In the genomic region with DNA sequence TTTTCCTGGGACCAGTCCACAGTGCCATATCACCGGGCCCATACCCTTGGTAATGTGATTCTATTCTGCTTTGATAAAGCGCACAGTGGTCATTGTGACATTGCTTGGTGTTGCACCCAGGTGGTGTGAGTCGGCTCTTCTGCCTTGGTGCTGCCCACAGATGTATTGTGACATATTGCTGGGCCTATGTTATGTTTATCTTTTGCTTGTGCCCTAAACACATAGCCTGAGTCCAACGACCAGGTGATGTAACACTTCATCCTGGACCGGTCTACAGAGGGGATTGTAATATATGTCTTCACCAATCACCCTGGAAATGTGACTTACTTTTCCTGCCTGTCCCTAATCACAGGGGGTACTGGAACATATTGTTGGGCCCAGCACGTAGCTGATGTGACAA, we compare ENCODE assay signal across 1 cellular context.
TF ChIP-seq lines count a peak whose summit lies in the region.

No MANE protein-coding gene starts in this region.

TF ChIP-seq in HepG2, 621 proteins besides CTCF, POLR2A, EP300 and RAD21 (continued from another document and continues in another):
- TF ChIP-seq, protein P1, sequence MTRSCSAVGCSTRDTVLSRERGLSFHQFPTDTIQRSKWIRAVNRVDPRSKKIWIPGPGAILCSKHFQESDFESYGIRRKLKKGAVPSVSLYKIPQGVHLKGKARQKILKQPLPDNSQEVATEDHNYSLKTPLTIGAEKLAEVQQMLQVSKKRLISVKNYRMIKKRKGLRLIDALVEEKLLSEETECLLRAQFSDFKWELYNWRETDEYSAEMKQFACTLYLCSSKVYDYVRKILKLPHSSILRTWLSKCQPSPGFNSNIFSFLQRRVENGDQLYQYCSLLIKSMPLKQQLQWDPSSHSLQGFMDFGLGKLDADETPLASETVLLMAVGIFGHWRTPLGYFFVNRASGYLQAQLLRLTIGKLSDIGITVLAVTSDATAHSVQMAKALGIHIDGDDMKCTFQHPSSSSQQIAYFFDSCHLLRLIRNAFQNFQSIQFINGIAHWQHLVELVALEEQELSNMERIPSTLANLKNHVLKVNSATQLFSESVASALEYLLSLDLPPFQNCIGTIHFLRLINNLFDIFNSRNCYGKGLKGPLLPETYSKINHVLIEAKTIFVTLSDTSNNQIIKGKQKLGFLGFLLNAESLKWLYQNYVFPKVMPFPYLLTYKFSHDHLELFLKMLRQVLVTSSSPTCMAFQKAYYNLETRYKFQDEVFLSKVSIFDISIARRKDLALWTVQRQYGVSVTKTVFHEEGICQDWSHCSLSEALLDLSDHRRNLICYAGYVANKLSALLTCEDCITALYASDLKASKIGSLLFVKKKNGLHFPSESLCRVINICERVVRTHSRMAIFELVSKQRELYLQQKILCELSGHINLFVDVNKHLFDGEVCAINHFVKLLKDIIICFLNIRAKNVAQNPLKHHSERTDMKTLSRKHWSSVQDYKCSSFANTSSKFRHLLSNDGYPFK (CRISPR knock-in tag; IDR thresholded peaks at IDR 0.05; ENCODE audit: borderline replicate concordance) = no peak
- TF ChIP-seq TEAD3 (CRISPR knock-in tag; optimal IDR thresholded peaks at IDR 0.05; ENCODE audit: borderline replicate concordance) = no peak
- no peak for TF ChIP-seq ZNF777 (CRISPR knock-in tag; IDR thresholded peaks at IDR 0.05)
- no peak for TF ChIP-seq MATR3 (CRISPR knock-in tag; IDR thresholded peaks at IDR 0.05)
- TF ChIP-seq, protein P2, sequence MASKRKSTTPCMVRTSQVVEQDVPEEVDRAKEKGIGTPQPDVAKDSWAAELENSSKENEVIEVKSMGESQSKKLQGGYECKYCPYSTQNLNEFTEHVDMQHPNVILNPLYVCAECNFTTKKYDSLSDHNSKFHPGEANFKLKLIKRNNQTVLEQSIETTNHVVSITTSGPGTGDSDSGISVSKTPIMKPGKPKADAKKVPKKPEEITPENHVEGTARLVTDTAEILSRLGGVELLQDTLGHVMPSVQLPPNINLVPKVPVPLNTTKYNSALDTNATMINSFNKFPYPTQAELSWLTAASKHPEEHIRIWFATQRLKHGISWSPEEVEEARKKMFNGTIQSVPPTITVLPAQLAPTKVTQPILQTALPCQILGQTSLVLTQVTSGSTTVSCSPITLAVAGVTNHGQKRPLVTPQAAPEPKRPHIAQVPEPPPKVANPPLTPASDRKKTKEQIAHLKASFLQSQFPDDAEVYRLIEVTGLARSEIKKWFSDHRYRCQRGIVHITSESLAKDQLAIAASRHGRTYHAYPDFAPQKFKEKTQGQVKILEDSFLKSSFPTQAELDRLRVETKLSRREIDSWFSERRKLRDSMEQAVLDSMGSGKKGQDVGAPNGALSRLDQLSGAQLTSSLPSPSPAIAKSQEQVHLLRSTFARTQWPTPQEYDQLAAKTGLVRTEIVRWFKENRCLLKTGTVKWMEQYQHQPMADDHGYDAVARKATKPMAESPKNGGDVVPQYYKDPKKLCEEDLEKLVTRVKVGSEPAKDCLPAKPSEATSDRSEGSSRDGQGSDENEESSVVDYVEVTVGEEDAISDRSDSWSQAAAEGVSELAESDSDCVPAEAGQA (IDR thresholded peaks at IDR 0.05; ENCODE audit: low read depth) = no peak
- TF ChIP-seq, protein P2 (CRISPR knock-in tag; IDR thresholded peaks at IDR 0.05; ENCODE audit: borderline replicate concordance) = no peak
- TF ChIP-seq, protein P3, sequence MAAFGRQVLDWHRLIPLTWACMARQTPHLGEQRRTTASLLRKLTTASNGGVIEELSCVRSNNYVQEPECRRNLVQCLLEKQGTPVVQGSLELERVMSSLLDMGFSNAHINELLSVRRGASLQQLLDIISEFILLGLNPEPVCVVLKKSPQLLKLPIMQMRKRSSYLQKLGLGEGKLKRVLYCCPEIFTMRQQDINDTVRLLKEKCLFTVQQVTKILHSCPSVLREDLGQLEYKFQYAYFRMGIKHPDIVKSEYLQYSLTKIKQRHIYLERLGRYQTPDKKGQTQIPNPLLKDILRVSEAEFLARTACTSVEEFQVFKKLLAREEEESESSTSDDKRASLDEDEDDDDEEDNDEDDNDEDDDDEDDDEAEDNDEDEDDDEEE (CRISPR knock-in tag; IDR thresholded peaks at IDR 0.05) = no peak
- no peak for TF ChIP-seq NFE2 (CRISPR knock-in tag; IDR thresholded peaks at IDR 0.05)
- TF ChIP-seq ZFP37 (CRISPR knock-in tag; IDR thresholded peaks at IDR 0.05; ENCODE audit: borderline replicate concordance) = no peak
- TF ChIP-seq MIER2 (CRISPR knock-in tag; IDR thresholded peaks at IDR 0.05) = no peak
- TF ChIP-seq, protein P4, sequence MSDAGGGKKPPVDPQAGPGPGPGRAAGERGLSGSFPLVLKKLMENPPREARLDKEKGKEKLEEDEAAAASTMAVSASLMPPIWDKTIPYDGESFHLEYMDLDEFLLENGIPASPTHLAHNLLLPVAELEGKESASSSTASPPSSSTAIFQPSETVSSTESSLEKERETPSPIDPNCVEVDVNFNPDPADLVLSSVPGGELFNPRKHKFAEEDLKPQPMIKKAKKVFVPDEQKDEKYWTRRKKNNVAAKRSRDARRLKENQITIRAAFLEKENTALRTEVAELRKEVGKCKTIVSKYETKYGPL (CRISPR knock-in tag; IDR thresholded peaks at IDR 0.05) = peak; percentile 45; the same call in 1 of the 2 replicates
- peak; percentile 72 for TF ChIP-seq FOXO1 (CRISPR knock-in tag; IDR thresholded peaks at IDR 0.05)
- TF ChIP-seq, protein P5, sequence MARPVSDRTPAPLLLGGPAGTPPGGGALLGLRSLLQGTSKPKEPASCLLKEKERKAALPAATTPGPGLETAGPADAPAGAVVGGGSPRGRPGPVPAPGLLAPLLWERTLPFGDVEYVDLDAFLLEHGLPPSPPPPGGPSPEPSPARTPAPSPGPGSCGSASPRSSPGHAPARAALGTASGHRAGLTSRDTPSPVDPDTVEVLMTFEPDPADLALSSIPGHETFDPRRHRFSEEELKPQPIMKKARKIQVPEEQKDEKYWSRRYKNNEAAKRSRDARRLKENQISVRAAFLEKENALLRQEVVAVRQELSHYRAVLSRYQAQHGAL (CRISPR knock-in tag; IDR thresholded peaks at IDR 0.05; ENCODE audit: not compliant biosample characterization) = no peak
- no peak for TF ChIP-seq ETV5 (CRISPR knock-in tag; IDR thresholded peaks at IDR 0.05; ENCODE audit: borderline replicate concordance)
- TF ChIP-seq, protein P6, sequence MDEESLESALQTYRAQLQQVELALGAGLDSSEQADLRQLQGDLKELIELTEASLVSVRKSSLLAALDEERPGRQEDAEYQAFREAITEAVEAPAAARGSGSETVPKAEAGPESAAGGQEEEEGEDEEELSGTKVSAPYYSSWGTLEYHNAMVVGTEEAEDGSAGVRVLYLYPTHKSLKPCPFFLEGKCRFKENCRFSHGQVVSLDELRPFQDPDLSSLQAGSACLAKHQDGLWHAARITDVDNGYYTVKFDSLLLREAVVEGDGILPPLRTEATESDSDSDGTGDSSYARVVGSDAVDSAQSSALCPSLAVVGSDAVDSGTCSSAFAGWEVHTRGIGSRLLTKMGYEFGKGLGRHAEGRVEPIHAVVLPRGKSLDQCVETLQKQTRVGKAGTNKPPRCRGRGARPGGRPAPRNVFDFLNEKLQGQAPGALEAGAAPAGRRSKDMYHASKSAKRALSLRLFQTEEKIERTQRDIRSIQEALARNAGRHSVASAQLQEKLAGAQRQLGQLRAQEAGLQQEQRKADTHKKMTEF (CRISPR knock-in tag; IDR thresholded peaks at IDR 0.05) = no peak
- 0 out of 2 replicates have a peak, but pooled peaks have one; percentile 25 for TF ChIP-seq MED1 (CRISPR knock-in tag; IDR thresholded peaks at IDR 0.05)
- no peak for TF ChIP-seq RBM39 (IDR thresholded peaks at IDR 0.05; ENCODE audit: low read depth, low read length, poor library complexity, severe bottlenecking)
- no peak for TF ChIP-seq SOX6 (IDR thresholded peaks at IDR 0.05)
- peak; percentile 66 for TF ChIP-seq SOX6 (CRISPR knock-in tag; IDR thresholded peaks at IDR 0.05)
- TF ChIP-seq, protein P7, sequence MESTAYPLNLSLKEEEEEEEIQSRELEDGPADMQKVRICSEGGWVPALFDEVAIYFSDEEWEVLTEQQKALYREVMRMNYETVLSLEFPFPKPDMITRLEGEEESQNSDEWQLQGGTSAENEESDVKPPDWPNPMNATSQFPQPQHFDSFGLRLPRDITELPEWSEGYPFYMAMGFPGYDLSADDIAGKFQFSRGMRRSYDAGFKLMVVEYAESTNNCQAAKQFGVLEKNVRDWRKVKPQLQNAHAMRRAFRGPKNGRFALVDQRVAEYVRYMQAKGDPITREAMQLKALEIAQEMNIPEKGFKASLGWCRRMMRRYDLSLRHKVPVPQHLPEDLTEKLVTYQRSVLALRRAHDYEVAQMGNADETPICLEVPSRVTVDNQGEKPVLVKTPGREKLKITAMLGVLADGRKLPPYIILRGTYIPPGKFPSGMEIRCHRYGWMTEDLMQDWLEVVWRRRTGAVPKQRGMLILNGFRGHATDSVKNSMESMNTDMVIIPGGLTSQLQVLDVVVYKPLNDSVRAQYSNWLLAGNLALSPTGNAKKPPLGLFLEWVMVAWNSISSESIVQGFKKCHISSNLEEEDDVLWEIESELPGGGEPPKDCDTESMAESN (CRISPR knock-in tag; conservative IDR thresholded peaks at IDR 0.05) = 0 out of 2 replicates have a peak, but pooled peaks have one; percentile 32
- no peak for TF ChIP-seq ZNF788 (CRISPR knock-in tag; IDR thresholded peaks at IDR 0.05; ENCODE audit: borderline replicate concordance)
- no peak for TF ChIP-seq PAF1 (CRISPR knock-in tag; IDR thresholded peaks at IDR 0.05)
- TF ChIP-seq ZNF335 (CRISPR knock-in tag; IDR thresholded peaks at IDR 0.05) = no peak
- peak; percentile 86; the same call in 1 of the 2 replicates for TF ChIP-seq ZBTB20 (CRISPR knock-in tag; IDR thresholded peaks at IDR 0.05; ENCODE audit: borderline replicate concordance, low read depth)
- no peak for TF ChIP-seq JUN (CRISPR knock-in tag; IDR thresholded peaks at IDR 0.05)
- peak; percentile 41; the same call in 1 of the 2 replicates for TF ChIP-seq HMG20A (CRISPR knock-in tag; IDR thresholded peaks at IDR 0.05; ENCODE audit: borderline replicate concordance)
- TF ChIP-seq MIER3 (CRISPR knock-in tag; IDR thresholded peaks at IDR 0.05; ENCODE audit: borderline replicate concordance) = peak; percentile 36; the same call in 1 of the 2 replicates
- peak; percentile 51; the same call in 1 of the 2 replicates for TF ChIP-seq ZNF12 (CRISPR knock-in tag; IDR thresholded peaks at IDR 0.05)
- no peak for TF ChIP-seq ZFP41 (CRISPR knock-in tag; IDR thresholded peaks at IDR 0.05; ENCODE audit: borderline replicate concordance)
- TF ChIP-seq ZNF282 (IDR thresholded peaks at IDR 0.05; ENCODE audit: partially characterized antibody) = no peak
- TF ChIP-seq, protein P8, sequence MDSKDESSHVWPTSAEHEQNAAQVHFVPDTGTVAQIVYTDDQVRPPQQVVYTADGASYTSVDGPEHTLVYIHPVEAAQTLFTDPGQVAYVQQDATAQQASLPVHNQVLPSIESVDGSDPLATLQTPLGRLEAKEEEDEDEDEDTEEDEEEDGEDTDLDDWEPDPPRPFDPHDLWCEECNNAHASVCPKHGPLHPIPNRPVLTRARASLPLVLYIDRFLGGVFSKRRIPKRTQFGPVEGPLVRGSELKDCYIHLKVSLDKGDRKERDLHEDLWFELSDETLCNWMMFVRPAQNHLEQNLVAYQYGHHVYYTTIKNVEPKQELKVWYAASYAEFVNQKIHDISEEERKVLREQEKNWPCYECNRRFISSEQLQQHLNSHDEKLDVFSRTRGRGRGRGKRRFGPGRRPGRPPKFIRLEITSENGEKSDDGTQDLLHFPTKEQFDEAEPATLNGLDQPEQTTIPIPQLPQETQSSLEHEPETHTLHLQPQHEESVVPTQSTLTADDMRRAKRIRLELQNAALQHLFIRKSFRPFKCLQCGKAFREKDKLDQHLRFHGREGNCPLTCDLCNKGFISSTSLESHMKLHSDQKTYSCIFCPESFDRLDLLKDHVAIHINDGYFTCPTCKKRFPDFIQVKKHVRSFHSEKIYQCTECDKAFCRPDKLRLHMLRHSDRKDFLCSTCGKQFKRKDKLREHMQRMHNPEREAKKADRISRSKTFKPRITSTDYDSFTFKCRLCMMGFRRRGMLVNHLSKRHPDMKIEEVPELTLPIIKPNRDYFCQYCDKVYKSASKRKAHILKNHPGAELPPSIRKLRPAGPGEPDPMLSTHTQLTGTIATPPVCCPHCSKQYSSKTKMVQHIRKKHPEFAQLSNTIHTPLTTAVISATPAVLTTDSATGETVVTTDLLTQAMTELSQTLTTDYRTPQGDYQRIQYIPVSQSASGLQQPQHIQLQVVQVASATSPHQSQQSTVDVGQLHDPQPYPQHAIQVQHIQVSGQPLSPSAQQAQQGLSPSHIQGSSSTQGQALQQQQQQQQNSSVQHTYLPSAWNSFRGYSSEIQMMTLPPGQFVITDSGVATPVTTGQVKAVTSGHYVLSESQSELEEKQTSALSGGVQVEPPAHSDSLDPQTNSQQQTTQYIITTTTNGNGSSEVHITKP (CRISPR knock-in tag; IDR thresholded peaks at IDR 0.05; ENCODE audit: low read depth) = 0 out of 2 replicates have a peak, but pooled peaks have one; percentile 33
- no peak for TF ChIP-seq ZNF451 (CRISPR knock-in tag; IDR thresholded peaks at IDR 0.05)
- TF ChIP-seq, protein P9, sequence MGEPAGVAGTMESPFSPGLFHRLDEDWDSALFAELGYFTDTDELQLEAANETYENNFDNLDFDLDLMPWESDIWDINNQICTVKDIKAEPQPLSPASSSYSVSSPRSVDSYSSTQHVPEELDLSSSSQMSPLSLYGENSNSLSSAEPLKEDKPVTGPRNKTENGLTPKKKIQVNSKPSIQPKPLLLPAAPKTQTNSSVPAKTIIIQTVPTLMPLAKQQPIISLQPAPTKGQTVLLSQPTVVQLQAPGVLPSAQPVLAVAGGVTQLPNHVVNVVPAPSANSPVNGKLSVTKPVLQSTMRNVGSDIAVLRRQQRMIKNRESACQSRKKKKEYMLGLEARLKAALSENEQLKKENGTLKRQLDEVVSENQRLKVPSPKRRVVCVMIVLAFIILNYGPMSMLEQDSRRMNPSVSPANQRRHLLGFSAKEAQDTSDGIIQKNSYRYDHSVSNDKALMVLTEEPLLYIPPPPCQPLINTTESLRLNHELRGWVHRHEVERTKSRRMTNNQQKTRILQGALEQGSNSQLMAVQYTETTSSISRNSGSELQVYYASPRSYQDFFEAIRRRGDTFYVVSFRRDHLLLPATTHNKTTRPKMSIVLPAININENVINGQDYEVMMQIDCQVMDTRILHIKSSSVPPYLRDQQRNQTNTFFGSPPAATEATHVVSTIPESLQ (CRISPR knock-in tag; conservative IDR thresholded peaks at IDR 0.05) = no peak
- TF ChIP-seq IKZF4 (CRISPR knock-in tag; IDR thresholded peaks at IDR 0.05; ENCODE audit: borderline replicate concordance, low read depth, not compliant biosample characterization) = no peak
- TF ChIP-seq MED8 (CRISPR knock-in tag; IDR thresholded peaks at IDR 0.05; ENCODE audit: insufficient replicate concordance) = no peak
